ENCODE assay signal across 19 cellular contexts in genomic region chr2:64268330-64268729, GRCh38.
DNase-seq lines count a peak whose midpoint lies in the region; TF ChIP-seq lines count a peak whose summit lies in the region.
"Had no signal": no experiment of that assay in that cellular context is flagged by ENCODE, and none has a peak within 500 bp of the region (broad histone marks: within the 10 kb centered on the region; RNA-seq: fewer than 3 reads in every experiment).

No MANE protein-coding gene starts in this region.

- intact Hi-C loops in vagina (cut with DNase I): no loop called here

- no peak overlapping the region for H3K18ac ChIP-seq in trophoblast cell (ENCODE audit: low read length)

- H3K23ac ChIP-seq in trophoblast cell (ENCODE audit: low read length): no peak overlapping the region

- H2BK5ac ChIP-seq in trophoblast cell (ENCODE audit: low read depth, low read length, poor library complexity): no peak overlapping the region

- TF ChIP-seq CTCF in endothelial cell (IDR thresholded peaks at IDR 0.05; ENCODE audit: unreplicated experiment): no peak
- TF ChIP-seq CTCF in vagina (IDR thresholded peaks at IDR 0.05): no peak

- no peak overlapping the region for H2BK120ac ChIP-seq in trophoblast cell (ENCODE audit: insufficient read depth, low read length, poor library complexity)

- H3K4me3 ChIP-seq in trophoblast cell (ENCODE audit: low read depth, low read length): no peak overlapping the region
- H3K4me3 ChIP-seq in vagina: no peak overlapping the region
- H3K4me3 ChIP-seq: left ventricle myocardium inferior, MG63, upper lobe of left lung had no signal

- H3K4me1 Mint-ChIP-seq in endothelial cell (ENCODE audit: unreplicated experiment): peaks cover 67% of the 10 kb centered on the region

- H3K79me2 ChIP-seq in trophoblast cell (ENCODE audit: control insufficient read depth, insufficient read depth, low read length, poor library complexity): no peaks in the 10 kb centered on the region

- H4K91ac ChIP-seq in trophoblast cell (ENCODE audit: low read depth, low read length): no peak overlapping the region

- peak overlapping the region; percentile 68 for H3K27ac Mint-ChIP-seq in endothelial cell (ENCODE audit: unreplicated experiment)
- H3K27ac Mint-ChIP-seq: activated naive CD8-positive, alpha-beta T cell; HFFc6 had no signal

- H3K4me2 ChIP-seq in trophoblast cell (ENCODE audit: low read length): no peak overlapping the region

- no CpG with 5 or more reads among the region's 3 CpGs for WGBS in trophoblast cell (ENCODE audit: extremely low coverage, insufficient coverage, insufficient read length)

- H3K79me1 ChIP-seq in trophoblast cell (ENCODE audit: low read length): peaks cover 13% of the 10 kb centered on the region

- no peak overlapping the region for H2AFZ ChIP-seq in trophoblast cell (ENCODE audit: insufficient read depth, low read length, poor library complexity)

- H3K4me1 ChIP-seq in trophoblast cell (ENCODE audit: control insufficient read depth in 1 of 2, insufficient read depth in 2 of 2, low read length in 2 of 2) (peaks cover 4 to 13% of the 10 kb centered on the region in 2 experiments), vagina (peaks cover 34% of the 10 kb centered on the region)

- TF ChIP-seq POLR2A in vagina (IDR thresholded peaks at IDR 0.05): no peak

- DNase-seq in NCI-H1105 treated with DMSO at 0.1 percent for 48 hours (lab: John Stamatoyannopoulos, UW) (peak; percentile 30), NCI-H1105 (lab: John Stamatoyannopoulos, UW) (no peak), NCI-H446 treated with DMSO at 0.1 percent for 48 hours (lab: John Stamatoyannopoulos, UW) (peak; percentile 57), endothelial cell (ENCODE audit: low spot score) (no peak), trophoblast cell (no peak), AG08396 (ENCODE audit: low spot score) (no peak), vagina (ENCODE audit: extremely low spot score in 2 of 2) (no peak)
- DNase-seq in effector CD4-positive, alpha-beta T cell: no peak
- DNase-seq: activated CD4-positive, CD25-positive, alpha-beta regulatory T cell treated with anti-CD3 and anti-CD28 coated beads, Interleukin-2, amount 50 U/mL, for 72 hours; head of caudate nucleus; HFFc6; left ventricle myocardium inferior; NCI-H1930; NCI-H524; stimulated activated CD4-positive, alpha-beta T cell treated with anti-CD3 and anti-CD28 coated beads, Interleukin-4, amount 100 ng/mL, for 4 hours; upper lobe of left lung had no signal

- no peak overlapping the region for H3K9ac ChIP-seq in trophoblast cell (ENCODE audit: low read length)

- H3K27ac ChIP-seq in trophoblast cell (ENCODE audit: low read depth, low read length) (peak overlapping the region; percentile 52), vagina (no peak overlapping the region)
- H3K27ac ChIP-seq: 22Rv1, left ventricle myocardium inferior had no signal

- H3K9me3 ChIP-seq in trophoblast cell (ENCODE audit: insufficient read depth, low read depth, low read length): peaks cover 2% of the 10 kb centered on the region
- no peaks in the 10 kb centered on the region for H3K9me3 ChIP-seq in vagina
- H3K9me3 ChIP-seq: MG63, upper lobe of left lung had no signal

- H3K36me3 ChIP-seq in trophoblast cell (ENCODE audit: control insufficient read depth in 1 of 2, insufficient read depth in 2 of 2, low read length in 2 of 2) (no peaks in the 10 kb centered on the region), vagina (no peaks in the 10 kb centered on the region)
- H3K36me3 ChIP-seq: left ventricle myocardium inferior, MG63, upper lobe of left lung had no signal

- H2AK5ac ChIP-seq in trophoblast cell (ENCODE audit: low read length): no peak overlapping the region

- H3K27me3 Mint-ChIP-seq in endothelial cell (ENCODE audit: unreplicated experiment): peaks cover 9% of the 10 kb centered on the region
- H3K27me3 Mint-ChIP-seq: activated naive CD8-positive, alpha-beta T cell had no signal

- H3K9me3 Mint-ChIP-seq in endothelial cell (ENCODE audit: unreplicated experiment): no peaks in the 10 kb centered on the region

- no peaks in the 10 kb centered on the region for H3K27me3 ChIP-seq in trophoblast cell (ENCODE audit: insufficient read depth, low read length)
- no peaks in the 10 kb centered on the region for H3K27me3 ChIP-seq in vagina
- H3K27me3 ChIP-seq: MG63, upper lobe of left lung had no signal

- no peak overlapping the region for H3K4ac ChIP-seq in trophoblast cell (ENCODE audit: low read depth, low read length)

- H4K8ac ChIP-seq in trophoblast cell (ENCODE audit: low read depth, low read length): no peak overlapping the region

- H2BK12ac ChIP-seq in trophoblast cell (ENCODE audit: low read length): peak overlapping the region; percentile 27

- no peak overlapping the region for H4K12ac ChIP-seq in trophoblast cell (ENCODE audit: low read depth, low read length)

- H3K14ac ChIP-seq in trophoblast cell (ENCODE audit: low read length): no peak overlapping the region

- peaks cover 15% of the 10 kb centered on the region for H3K36me3 Mint-ChIP-seq in endothelial cell (ENCODE audit: low read depth, unreplicated experiment)

- H3K4me3 Mint-ChIP-seq in endothelial cell (ENCODE audit: unreplicated experiment): no peak overlapping the region
- H3K4me3 Mint-ChIP-seq: activated naive CD8-positive, alpha-beta T cell; HFFc6 had no signal

Comparison
In these comparisons a context has a peak if more than half of its experiments do, and no peak if none do; other contexts are left out.
1. DNase-seq: peak in NCI-H1105 treated with DMSO at 0.1 percent for 48 hours (single experiment) and NCI-H446 treated with DMSO at 0.1 percent for 48 hours (single experiment); none in NCI-H1105 (single experiment), endothelial cell (single experiment), trophoblast cell (0 of 2), AG08396 (single experiment), effector CD4-positive, alpha-beta T cell (single experiment) and vagina (0 of 2).